22 cellular contexts compared by ENCODE assay signal in the genomic region with DNA sequence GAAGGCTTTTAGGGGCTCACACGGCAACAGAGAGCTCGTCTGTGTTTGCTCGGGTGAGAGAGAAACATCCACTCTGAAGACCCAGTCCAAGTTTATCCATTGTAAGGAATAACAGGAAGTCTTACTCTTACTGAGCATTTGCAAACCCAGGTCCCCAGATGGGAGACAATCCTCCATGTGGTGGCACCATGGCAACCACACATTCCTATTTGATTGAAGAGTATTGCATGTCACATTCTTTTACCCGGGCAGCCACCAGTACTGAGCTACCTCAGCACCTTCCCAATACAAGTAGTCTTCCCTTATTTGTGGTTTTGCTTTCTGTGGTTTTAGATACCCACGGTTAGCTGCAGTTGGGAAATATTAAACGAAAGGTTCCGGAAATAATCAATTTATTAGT.
DNase-seq lines count a peak whose midpoint lies in the region; ATAC-seq and TF ChIP-seq lines count a peak whose summit lies in the region.
"Had no signal": no experiment of that assay in that cellular context is flagged by ENCODE, and none has a peak within 500 bp of the region (broad histone marks: within the 10 kb centered on the region; RNA-seq: fewer than 3 reads in every experiment).

No MANE protein-coding gene starts in this region.

- H3K36me3 ChIP-seq in GM23338 (ENCODE audit: insufficient read depth): no peaks in the 10 kb centered on the region
- H3K36me3 ChIP-seq in adipocyte (ENCODE audit: control insufficient read depth, insufficient read depth, low read length, severe bottlenecking): no peaks in the 10 kb centered on the region
- no peaks in the 10 kb centered on the region for H3K36me3 ChIP-seq in hepatocyte (replicated peaks; ENCODE audit: insufficient read depth, low read depth)
- H3K36me3 ChIP-seq in skeletal muscle satellite cell (ENCODE audit: insufficient read depth, low read length): no peaks in the 10 kb centered on the region
- no peaks in the 10 kb centered on the region for H3K36me3 ChIP-seq in gastroesophageal sphincter
- H3K36me3 ChIP-seq: adrenal gland, breast epithelium, neutrophil, thoracic aorta had no signal

- no peaks in the 10 kb centered on the region for H3K4me1 ChIP-seq in GM23338 (ENCODE audit: insufficient read depth)
- peaks cover 39% of the 10 kb centered on the region for H3K4me1 ChIP-seq in adipocyte (ENCODE audit: control insufficient read depth, insufficient read depth, low read length)
- H3K4me1 ChIP-seq in hepatocyte (ENCODE audit: insufficient read depth): peaks cover 4% of the 10 kb centered on the region
- peaks cover 37% of the 10 kb centered on the region for H3K4me1 ChIP-seq in skeletal muscle satellite cell (ENCODE audit: control insufficient read depth, insufficient read depth, low read length)
- peaks cover 0 to 21% (median 0%) of the 10 kb centered on the region in 3 donors for H3K4me1 ChIP-seq in gastroesophageal sphincter
- H3K4me1 ChIP-seq: adrenal gland, breast epithelium had no signal

- DNase-seq in GM23338 (ENCODE audit: low spot score) (no peak), adipocyte (ENCODE audit: low read depth) (peak; percentile 21), hepatocyte (ENCODE audit: low spot score) (no peak)
- DNase-seq: activated CD4-positive, alpha-beta T cell treated with anti-CD3 and anti-CD28 coated beads for 4 hours; activated gamma-delta T cell treated with Interleukin-2 at 50 U/mL for 16 hours; activated T-cell treated with anti-CD3 and anti-CD28 coated beads, Interleukin-2, amount 50 U/mL, for 24 hours; CD4-positive, alpha-beta T cell; NCI-H1092 treated with DMSO at 0.1 percent for 48 hours; NCI-H1930; NCI-H345; NCI-H82; stimulated activated CD4-positive, alpha-beta T cell treated with anti-CD3 and anti-CD28 coated beads, Interleukin-2, amount 100 ng/mL, for 48 hours; stimulated activated naive CD4-positive, alpha-beta T cell treated with Interleukin-2 at 50 U/mL for 16 hours had no signal

- peak overlapping the region; percentile 52; the same call in 1 of the 2 replicates for H2AFZ ChIP-seq in GM23338
- no peak overlapping the region for H2AFZ ChIP-seq in hepatocyte

- no peak for TF ChIP-seq EP300 in gastroesophageal sphincter (IDR thresholded peaks at IDR 0.05)

- H3K4me3 Mint-ChIP-seq in GM23338: no peak overlapping the region
- H3K4me3 Mint-ChIP-seq: activated T-cell treated with anti-CD3 and anti-CD28 coated beads, Interleukin-2, amount 50 U/mL, for 24 hours; CD4-positive, alpha-beta T cell had no signal

- 92% methylated on average over 7 of the region's 7 CpGs for WGBS in hepatocyte (ENCODE audit: low lambda C conversion rate, missing lambda C conversion rate)
- WGBS in gastroesophageal sphincter (ENCODE audit: low coverage in 1 of 2), 2 donors: 83 to 100% methylated on average over 2 to 7 of the region's 7 CpGs

- peaks cover 6% of the 10 kb centered on the region; the same call in 1 of the 3 replicates for H3K36me3 Mint-ChIP-seq in GM23338 (ENCODE audit: low read depth)

- no peaks in the 10 kb centered on the region for H3K9me2 ChIP-seq in GM23338 (ENCODE audit: insufficient read depth)
- H3K9me2 ChIP-seq in hepatocyte (replicated peaks; ENCODE audit: insufficient read depth): no peaks in the 10 kb centered on the region

- H3K9ac ChIP-seq in adipocyte (ENCODE audit: low read length) (peak overlapping the region; percentile 8), skeletal muscle satellite cell (ENCODE audit: low read depth, low read length) (peak overlapping the region; percentile 26)

- H3K4me3 ChIP-seq in GM23338 (no peak overlapping the region), adipocyte (ENCODE audit: low read length) (peak overlapping the region; percentile 10), hepatocyte (no peak overlapping the region), skeletal muscle satellite cell (ENCODE audit: low read length) (peak overlapping the region; percentile 20), gastroesophageal sphincter (no peak overlapping the region)
- H3K4me3 ChIP-seq: adrenal gland, breast epithelium, coronary artery, thoracic aorta had no signal

- H3K4me1 Mint-ChIP-seq in GM23338: peaks cover 4% of the 10 kb centered on the region; the same call in 2 of the 3 replicates

- H4K20me1 ChIP-seq in GM23338 (replicated peaks; ENCODE audit: insufficient read depth) (no peaks in the 10 kb centered on the region), hepatocyte (ENCODE audit: insufficient read depth, poor library complexity, severe bottlenecking) (no peaks in the 10 kb centered on the region)

- ATAC-seq in GM23338 (no peak), GM19463 (IDR thresholded peaks at IDR 0.05; ENCODE audit: unreplicated experiment) (no peak), HG03460 (IDR thresholded peaks at IDR 0.05; ENCODE audit: unreplicated experiment) (no peak), gastroesophageal sphincter (no peak)

- H3K27me3 Mint-ChIP-seq in GM23338 (ENCODE audit: insufficient read depth, low read depth, poor library complexity): no peaks in the 10 kb centered on the region

- H3F3A ChIP-seq in GM23338 (replicated peaks; ENCODE audit: low read depth): no peaks in the 10 kb centered on the region

- H3K9me3 ChIP-seq in adipocyte (ENCODE audit: control insufficient read depth, low read length) (peaks cover 3% of the 10 kb centered on the region), hepatocyte (ENCODE audit: low read depth) (no peaks in the 10 kb centered on the region), skeletal muscle satellite cell (replicated peaks; ENCODE audit: low read length) (no peaks in the 10 kb centered on the region), gastroesophageal sphincter (peaks cover 0 to 12% (median 0%) of the 10 kb centered on the region in 3 donors)
- H3K9me3 ChIP-seq: adrenal gland, breast epithelium, neutrophil, thoracic aorta had no signal

- no peak for TF ChIP-seq POLR2A in gastroesophageal sphincter (IDR thresholded peaks at IDR 0.05)

- no peak overlapping the region; the same call in 1 of the 2 replicates for H3K27ac Mint-ChIP-seq in GM23338
- H3K27ac Mint-ChIP-seq: activated T-cell treated with anti-CD3 and anti-CD28 coated beads, Interleukin-2, amount 50 U/mL, for 24 hours; CD4-positive, alpha-beta T cell had no signal

- H3K27me3 ChIP-seq in GM23338 (ENCODE audit: insufficient read depth) (no peaks in the 10 kb centered on the region), adipocyte (replicated peaks; ENCODE audit: control insufficient read depth, insufficient read depth, low read length) (no peaks in the 10 kb centered on the region), hepatocyte (no peaks in the 10 kb centered on the region), skeletal muscle satellite cell (ENCODE audit: control insufficient read depth, insufficient read depth, low read length) (no peaks in the 10 kb centered on the region), gastroesophageal sphincter (no peaks in the 10 kb centered on the region)
- H3K27me3 ChIP-seq: adrenal gland, breast epithelium had no signal

- no peak overlapping the region for H3K4me2 ChIP-seq in GM23338
- no peak overlapping the region for H3K4me2 ChIP-seq in hepatocyte
- H3K4me2 ChIP-seq in skeletal muscle satellite cell (ENCODE audit: low read length): peak overlapping the region; percentile 6

- H3K9me3 Mint-ChIP-seq in GM23338: peaks cover 9% of the 10 kb centered on the region; the same call in 2 of the 3 replicates
- H3K9me3 Mint-ChIP-seq: activated T-cell treated with anti-CD3 and anti-CD28 coated beads, Interleukin-2, amount 50 U/mL, for 24 hours; CD4-positive, alpha-beta T cell had no signal

- TF ChIP-seq CTCF in GM23338 (conservative IDR thresholded peaks at IDR 0.05; ENCODE audit: low read depth in 2 of 2) (no peak), hepatocyte (IDR thresholded peaks at IDR 0.05; ENCODE audit: poor library complexity) (no peak), gastroesophageal sphincter (IDR thresholded peaks at IDR 0.05) (no peak)

- H3K27ac ChIP-seq in GM23338 (ENCODE audit: low read depth) (no peak overlapping the region), hepatocyte (peak overlapping the region; percentile 41), gastroesophageal sphincter (no peak overlapping the region)
- H3K27ac ChIP-seq: adrenal gland, breast epithelium, neutrophil, thoracic aorta had no signal

- no peaks in the 10 kb centered on the region for H3K79me2 ChIP-seq in GM23338 (replicated peaks; ENCODE audit: insufficient read depth)
- H3K79me2 ChIP-seq in hepatocyte: no peaks in the 10 kb centered on the region

TF ChIP-seq in GM23338, 12 proteins besides CTCF, POLR2A, EP300 and RAD21 (continues in another document):
- TF ChIP-seq CREB1 (CRISPR knock-in tag; IDR thresholded peaks at IDR 0.05; ENCODE audit: low read depth) (no peak), ZNF114 (CRISPR knock-in tag; IDR thresholded peaks at IDR 0.05) (no peak), STAT1 (IDR thresholded peaks at IDR 0.05; ENCODE audit: unreplicated experiment) (no peak), EZH2phosphoT487 (IDR thresholded peaks at IDR 0.05; ENCODE audit: unreplicated experiment) (no peak), NANOG (IDR thresholded peaks at IDR 0.05; ENCODE audit: borderline replicate concordance) (no peak), JUNB (IDR thresholded peaks at IDR 0.05; ENCODE audit: unreplicated experiment) (no peak), ZNF331 (CRISPR knock-in tag; IDR thresholded peaks at IDR 0.05; ENCODE audit: low read depth) (no peak)

Comparison
In these comparisons a context has a peak if more than half of its experiments do, and no peak if none do; other contexts are left out.
1. H3K4me3 ChIP-seq: peak in adipocyte (single experiment) and skeletal muscle satellite cell (single experiment); none in GM23338 (single experiment), hepatocyte (single experiment) and gastroesophageal sphincter (0 of 2).